18 cellular contexts compared by ENCODE assay signal in the genomic region with DNA sequence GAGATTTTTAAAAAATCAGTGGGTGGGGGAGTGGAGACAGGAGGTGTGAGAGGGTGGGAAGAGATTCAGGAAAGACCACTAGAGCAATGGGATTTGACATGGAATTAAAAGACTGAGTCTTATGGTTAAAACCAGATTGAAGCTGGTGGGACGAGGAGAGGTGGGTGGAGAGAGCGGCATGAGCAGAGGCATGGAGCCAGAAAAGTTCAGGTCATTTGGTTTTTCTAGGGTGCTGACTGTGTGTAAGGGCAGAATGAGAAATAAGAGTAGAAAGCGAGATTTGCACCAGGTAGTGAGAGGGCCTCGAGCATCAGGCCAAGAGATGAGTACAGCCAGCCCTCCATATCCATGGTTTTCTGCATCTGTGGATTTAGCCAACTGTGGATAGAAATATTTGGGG.
DNase-seq lines count a peak whose midpoint lies in the region; ATAC-seq and TF ChIP-seq lines count a peak whose summit lies in the region.
"Had no signal": no experiment of that assay in that cellular context is flagged by ENCODE, and none has a peak within 500 bp of the region (broad histone marks: within the 10 kb centered on the region; RNA-seq: fewer than 3 reads in every experiment).

No MANE protein-coding gene starts in this region.

- intact Hi-C loops in heart left ventricle (cut with DNase I) (loop anchor here in 5 of 10 donors (5.0 kb wide), 3 partner anchors 32 to 42 kb away; no protein-coding TSS in a partner anchor), cardiac septum (cut with DNase I) (loop anchor here (5.0 kb wide), 2 partner anchors 37 to 77 kb away; no protein-coding TSS in a partner anchor), lower lobe of right lung (cut with DNase I) (no loop called here), upper lobe of right lung (cut with DNase I) (no loop called here)

- POLR2A ChIA-PET in activated CD4-positive, alpha-beta T cell treated with anti-CD3 and anti-CD28 coated beads, Interleukin-2, amount 10 ng/mL, durations not matched to agents 7 days and 5 days (lab: Charles Lee), result no interaction called here

- no peak for ATAC-seq in heart left ventricle
- no peak for ATAC-seq in lower lobe of right lung
- ATAC-seq in upper lobe of right lung, result no peak
- no peak for ATAC-seq in HG03378 (IDR thresholded peaks at IDR 0.05; ENCODE audit: unreplicated experiment)
- ATAC-seq: esophagus mucosa, natural killer cell had no signal

- H3K9me3 ChIP-seq in heart left ventricle, result no peaks in the 10 kb centered on the region
- no peaks in the 10 kb centered on the region for H3K9me3 ChIP-seq in lower lobe of right lung
- H3K9me3 ChIP-seq in upper lobe of right lung, result no peaks in the 10 kb centered on the region

- H3K4me3 ChIP-seq in heart left ventricle (peak overlapping the region in 9 of 12 donors; percentile 53 to 69 (median 60)), lower lobe of right lung (peak overlapping the region; percentile 64), skeletal muscle cell (ENCODE audit: low read depth, low read length) (peak overlapping the region; percentile 40), upper lobe of right lung (peak overlapping the region; percentile 53)

- no peaks in the 10 kb centered on the region for H3K9me3 Mint-ChIP-seq in activated CD4-positive, alpha-beta T cell treated with anti-CD3 and anti-CD28 coated beads, Interleukin-2, amount 10 ng/mL, durations not matched to agents 7 days and 5 days
- H3K9me3 Mint-ChIP-seq: activated naive CD8-positive, alpha-beta T cell treated with anti-CD3 and anti-CD28 coated beads, Interleukin-2, amount 10 ng/mL, durations not matched to agents 7 days and 5 days; natural killer cell had no signal

- H3K36me3 ChIP-seq in heart left ventricle (peaks cover 0 to 38% (median 0%) of the 10 kb centered on the region in 9 donors), lower lobe of right lung (peaks cover 20% of the 10 kb centered on the region), upper lobe of right lung (peaks cover 7% of the 10 kb centered on the region)

- TF ChIP-seq POLR2A in heart left ventricle (IDR thresholded peaks at IDR 0.05), result no peak

- CTCF ChIA-PET in activated CD4-positive, alpha-beta T cell treated with anti-CD3 and anti-CD28 coated beads, Interleukin-2, amount 10 ng/mL, durations not matched to agents 7 days and 5 days (lab: Charles Lee), result interaction anchor here (0.9 to 1.4 kb wide), 2 partner anchors 11 to 182 kb away, joined by 3 to 5 read pairs; no protein-coding TSS in a partner anchor

- peak overlapping the region; percentile 87 to 98 (median 95) for H3K27ac ChIP-seq in heart left ventricle
- peak overlapping the region; percentile 90 for H3K27ac ChIP-seq in lower lobe of right lung
- peak overlapping the region; percentile 83 for H3K27ac ChIP-seq in upper lobe of right lung

- TF ChIP-seq CTCF in heart left ventricle (IDR thresholded peaks at IDR 0.05), result no peak
- TF ChIP-seq CTCF in lower lobe of right lung (IDR thresholded peaks at IDR 0.05), result no peak
- TF ChIP-seq CTCF in upper lobe of right lung (IDR thresholded peaks at IDR 0.05), result no peak

- H3K27me3 Mint-ChIP-seq in activated CD4-positive, alpha-beta T cell treated with anti-CD3 and anti-CD28 coated beads, Interleukin-2, amount 10 ng/mL, durations not matched to agents 7 days and 5 days, result no peaks in the 10 kb centered on the region
- H3K27me3 Mint-ChIP-seq: activated naive CD8-positive, alpha-beta T cell treated with anti-CD3 and anti-CD28 coated beads, Interleukin-2, amount 10 ng/mL, durations not matched to agents 7 days and 5 days had no signal

- no peak for DNase-seq in heart left ventricle
- no peak for DNase-seq in cardiac septum (ENCODE audit: low spot score)
- DNase-seq in lower lobe of right lung, result no peak
- no peak for DNase-seq in skeletal muscle cell (ENCODE audit: low read depth)
- DNase-seq in upper lobe of right lung, result no peak
- no peak for DNase-seq in hypothalamus (lab: John Stamatoyannopoulos, UW)
- no peak for DNase-seq in activated CD4-positive, alpha-beta T cell treated with anti-CD3 and anti-CD28 coated beads, Interleukin-2, amount 10 ng/mL, durations not matched to agents 7 days and 5 days
- DNase-seq: activated CD4-positive, alpha-beta T cell treated with anti-CD3 and anti-CD28 coated beads for 1 hour; activated naive CD8-positive, alpha-beta T cell treated with anti-CD3 and anti-CD28 coated beads, Interleukin-2, amount 10 ng/mL, durations not matched to agents 7 days and 5 days; EL; Karpas-422; natural killer cell; NCI-H1048; NCI-H2107; NCI-H524; RPMI8226 had no signal

- WGBS in heart left ventricle, 4 donors, result 66 to 84% (median 71%) methylated on average over 4 of the region's 4 CpGs

- H3K36me3 Mint-ChIP-seq in activated CD4-positive, alpha-beta T cell treated with anti-CD3 and anti-CD28 coated beads, Interleukin-2, amount 10 ng/mL, durations not matched to agents 7 days and 5 days (ENCODE audit: low read depth), result no peaks in the 10 kb centered on the region
- H3K36me3 Mint-ChIP-seq: activated naive CD8-positive, alpha-beta T cell treated with anti-CD3 and anti-CD28 coated beads, Interleukin-2, amount 10 ng/mL, durations not matched to agents 7 days and 5 days; natural killer cell had no signal

- H3K27me3 ChIP-seq in heart left ventricle, result no peaks in the 10 kb centered on the region
- no peaks in the 10 kb centered on the region for H3K27me3 ChIP-seq in lower lobe of right lung (ENCODE audit: low read depth)
- H3K27me3 ChIP-seq in upper lobe of right lung, result no peaks in the 10 kb centered on the region

- no peak overlapping the region for H3K4me3 Mint-ChIP-seq in activated CD4-positive, alpha-beta T cell treated with anti-CD3 and anti-CD28 coated beads, Interleukin-2, amount 10 ng/mL, durations not matched to agents 7 days and 5 days
- H3K4me3 Mint-ChIP-seq: activated naive CD8-positive, alpha-beta T cell treated with anti-CD3 and anti-CD28 coated beads, Interleukin-2, amount 10 ng/mL, durations not matched to agents 7 days and 5 days; natural killer cell had no signal

- no peaks in the 10 kb centered on the region for H3K4me1 Mint-ChIP-seq in activated CD4-positive, alpha-beta T cell treated with anti-CD3 and anti-CD28 coated beads, Interleukin-2, amount 10 ng/mL, durations not matched to agents 7 days and 5 days
- H3K4me1 Mint-ChIP-seq: activated naive CD8-positive, alpha-beta T cell treated with anti-CD3 and anti-CD28 coated beads, Interleukin-2, amount 10 ng/mL, durations not matched to agents 7 days and 5 days; natural killer cell had no signal

- H3K27ac Mint-ChIP-seq in activated CD4-positive, alpha-beta T cell treated with anti-CD3 and anti-CD28 coated beads, Interleukin-2, amount 10 ng/mL, durations not matched to agents 7 days and 5 days, result no peak overlapping the region
- H3K27ac Mint-ChIP-seq: activated naive CD8-positive, alpha-beta T cell treated with anti-CD3 and anti-CD28 coated beads, Interleukin-2, amount 10 ng/mL, durations not matched to agents 7 days and 5 days; natural killer cell had no signal

- H3K4me1 ChIP-seq in heart left ventricle (peaks cover 23 to 100% (median 78%) of the 10 kb centered on the region in 12 donors), lower lobe of right lung (peaks cover 94% of the 10 kb centered on the region), upper lobe of right lung (peaks cover 48% of the 10 kb centered on the region)
